ENCODE assay signal across 19 cellular contexts in the genomic region with DNA sequence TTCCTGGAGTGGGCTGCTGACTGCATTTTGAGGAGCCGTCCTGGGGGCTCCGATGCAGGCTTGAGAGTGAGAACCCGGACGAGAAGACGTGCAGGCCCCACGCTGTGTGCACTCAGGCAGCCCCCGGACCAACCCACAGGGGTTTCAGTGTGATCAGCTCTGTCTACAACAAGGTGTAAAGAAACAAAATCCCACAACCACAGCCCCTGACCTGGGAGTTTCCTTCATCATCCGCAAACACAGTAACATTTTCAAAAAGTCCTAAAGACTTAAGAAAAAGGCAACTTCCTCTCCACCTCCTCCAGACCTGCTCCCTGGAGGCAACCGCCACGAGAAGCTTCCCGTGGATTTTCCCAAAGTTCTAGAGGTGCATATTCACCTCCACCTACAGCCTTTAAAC. TPM values are rescaled to one million over a fixed set of nuclear protein-coding genes. Genes with fewer than 3 reads are reported as not detected.
DNase-seq lines count a peak whose midpoint lies in the region; ATAC-seq and TF ChIP-seq lines count a peak whose summit lies in the region.
"Had no signal": no experiment of that assay in that cellular context is flagged by ENCODE, and none has a peak within 500 bp of the region (broad histone marks: within the 10 kb centered on the region; RNA-seq: fewer than 3 reads in every experiment).

No MANE protein-coding gene starts in this region.

- 0 out of 2 replicates have a peak overlapping the region, but pooled peaks have one; percentile 4 for H3K4ac ChIP-seq in IMR-90 (ENCODE audit: low read depth, low read length)

- no peak overlapping the region for H3K14ac ChIP-seq in IMR-90 (replicated peaks; ENCODE audit: low read depth, low read length)

- TF ChIP-seq RAD21 in IMR-90 (IDR thresholded peaks at IDR 0.05; ENCODE audit: low read length) = no peak

- H3K4me1 Mint-ChIP-seq in activated CD8-positive, alpha-beta memory T cell treated with anti-CD3 and anti-CD28 coated beads, Interleukin-2, amount 10 ng/mL, durations not matched to agents 7 days and 5 days = peaks cover 95% of the 10 kb centered on the region
- H3K4me1 Mint-ChIP-seq in effector memory CD8-positive, alpha-beta T cell (ENCODE audit: low read depth in 2 of 2) = peaks cover 31 to 42% of the 10 kb centered on the region in 2 donors
- H3K4me1 Mint-ChIP-seq in stimulated activated memory B cell treated with anti-CD40 and anti-IgM and Interleukin-4, amounts not matched to agents 10 μg/mL and 1 μg/mL and 100 μg/mL, for 72 hours = peaks cover 8% of the 10 kb centered on the region
- H3K4me1 Mint-ChIP-seq in MCF 10A (ENCODE audit: insufficient read depth, unreplicated experiment) = no peaks in the 10 kb centered on the region

- H3K4me3 Mint-ChIP-seq in activated CD8-positive, alpha-beta memory T cell treated with anti-CD3 and anti-CD28 coated beads, Interleukin-2, amount 10 ng/mL, durations not matched to agents 7 days and 5 days = peak overlapping the region; percentile 63
- peak overlapping the region; percentile 48 to 58 for H3K4me3 Mint-ChIP-seq in effector memory CD8-positive, alpha-beta T cell
- H3K4me3 Mint-ChIP-seq in stimulated activated memory B cell treated with anti-CD40 and anti-IgM and Interleukin-4, amounts not matched to agents 10 μg/mL and 1 μg/mL and 100 μg/mL, for 72 hours = no peak overlapping the region
- H3K4me3 Mint-ChIP-seq in MCF 10A (ENCODE audit: unreplicated experiment) = no peak overlapping the region
- H3K4me3 Mint-ChIP-seq: activated B cell treated with CpG ODN at 0.5 μM for 24 hours had no signal

- H3K4me1 ChIP-seq in IMR-90 (ENCODE audit: control insufficient read depth, insufficient read depth, low read length) = peaks cover 2% of the 10 kb centered on the region
- H3K4me1 ChIP-seq: sigmoid colon, SJCRH30 had no signal

- no peak overlapping the region for H3K9ac ChIP-seq in IMR-90 (ENCODE audit: low read depth, low read length)
- H3K9ac ChIP-seq: BLaER1 treated with 17β-estradiol and CSF1 and Interleukin-3, amounts not matched to agents 10 nM and 100 nM had no signal

- ATAC-seq in activated CD8-positive, alpha-beta memory T cell treated with anti-CD3 and anti-CD28 coated beads, Interleukin-2, amount 10 ng/mL, durations not matched to agents 7 days and 5 days = no peak
- no peak for ATAC-seq in IMR-90 (ENCODE audit: low read depth)
- ATAC-seq in effector memory CD8-positive, alpha-beta T cell (replicated peaks) = no peak
- no peak for ATAC-seq in stimulated activated memory B cell treated with anti-CD40 and anti-IgM and Interleukin-4, amounts not matched to agents 10 μg/mL and 1 μg/mL and 100 μg/mL, for 72 hours
- ATAC-seq: Panc1 had no signal

- H3K9me1 ChIP-seq in IMR-90 (ENCODE audit: insufficient read depth, low read length) = peaks cover 5% of the 10 kb centered on the region; the same call in 1 of the 2 replicates

- no peak overlapping the region for H2AK5ac ChIP-seq in IMR-90 (ENCODE audit: low read depth, low read length)

- no peaks in the 10 kb centered on the region for H3K27me3 ChIP-seq in IMR-90 (ENCODE audit: control insufficient read depth, insufficient read depth, low read length)
- H3K27me3 ChIP-seq: BLaER1 treated with 17β-estradiol and CSF1 and Interleukin-3, amounts not matched to agents 10 nM and 100 nM; sigmoid colon; SJCRH30 had no signal

- no peaks in the 10 kb centered on the region for H4K20me1 ChIP-seq in IMR-90 (ENCODE audit: insufficient read depth, low read length)
- H4K20me1 ChIP-seq: BLaER1 treated with 17β-estradiol and CSF1 and Interleukin-3, amounts not matched to agents 10 nM and 100 nM had no signal

- no TSS peak for BruUV-seq in IMR-90 (replicated peaks; lab: Mats Ljungman, UMichigan)
- BruUV-seq in MCF 10A (replicated peaks; lab: Mats Ljungman, UMichigan) = no TSS peak

- no peak overlapping the region for H3K56ac ChIP-seq in IMR-90 (ENCODE audit: extremely low read depth, insufficient read depth, low read length)

- intact Hi-C loops in IMR-90 (cut with micrococcal nuclease) = loop anchor here (10.0 kb wide), 1 partner anchor 445 kb away; no protein-coding TSS in a partner anchor
- intact Hi-C loops in MCF 10A (cut with micrococcal nuclease) = no loop called here

- POLR2A ChIA-PET in IMR-90 (lab: Charles Lee; ENCODE audit: unreplicated experiment) (no interaction called here), MCF 10A (lab: Yijun Ruan, JAX) (no interaction called here)

- DNase-seq in activated CD8-positive, alpha-beta memory T cell treated with anti-CD3 and anti-CD28 coated beads, Interleukin-2, amount 10 ng/mL, durations not matched to agents 7 days and 5 days = peak; percentile 82
- DNase-seq in activated CD8-positive, alpha-beta memory T cell treated with anti-CD3 and anti-CD28 coated beads, Interleukin-2, amount 50 U/mL, for 4 hours = no peak
- DNase-seq in IMR-90 = no peak
- no peak for DNase-seq in effector memory CD8-positive, alpha-beta T cell
- no peak for DNase-seq in foreskin melanocyte
- DNase-seq in MCF 10A (ENCODE audit: unreplicated experiment) = no peak
- no peak for DNase-seq in GM20000 (ENCODE audit: low spot score)
- DNase-seq: activated B cell treated with CpG ODN at 0.5 μM for 24 hours, amniotic stem cell, dermis blood vessel endothelial cell, hippocampal formation, islet precursor cell, NCI-H1694 treated with DMSO at 0.1 percent for 48 hours, sigmoid colon, SJCRH30 had no signal

- no peaks in the 10 kb centered on the region for H3K36me3 ChIP-seq in IMR-90 (ENCODE audit: control insufficient read depth, insufficient read depth, low read length)
- H3K36me3 ChIP-seq: BLaER1 treated with 17β-estradiol and CSF1 and Interleukin-3, amounts not matched to agents 10 nM and 100 nM; sigmoid colon; SJCRH30 had no signal

- H3K9me3 Mint-ChIP-seq in activated CD8-positive, alpha-beta memory T cell treated with anti-CD3 and anti-CD28 coated beads, Interleukin-2, amount 10 ng/mL, durations not matched to agents 7 days and 5 days (ENCODE audit: low read depth) = no peaks in the 10 kb centered on the region
- H3K9me3 Mint-ChIP-seq in effector memory CD8-positive, alpha-beta T cell = no peaks in the 10 kb centered on the region
- no peaks in the 10 kb centered on the region for H3K9me3 Mint-ChIP-seq in stimulated activated memory B cell treated with anti-CD40 and anti-IgM and Interleukin-4, amounts not matched to agents 10 μg/mL and 1 μg/mL and 100 μg/mL, for 72 hours
- H3K9me3 Mint-ChIP-seq in MCF 10A (ENCODE audit: unreplicated experiment) = no peaks in the 10 kb centered on the region
- H3K9me3 Mint-ChIP-seq: activated B cell treated with CpG ODN at 0.5 μM for 24 hours had no signal

- 0 out of 2 replicates have a peak, but pooled peaks cover 2% of the 10 kb centered on the region for H3K9me3 ChIP-seq in IMR-90 (ENCODE audit: control insufficient read depth, insufficient read depth, low read length)
- H3K9me3 ChIP-seq: sigmoid colon, SJCRH30 had no signal

- H3K27ac Mint-ChIP-seq in activated CD8-positive, alpha-beta memory T cell treated with anti-CD3 and anti-CD28 coated beads, Interleukin-2, amount 10 ng/mL, durations not matched to agents 7 days and 5 days = peak overlapping the region; percentile 96
- H3K27ac Mint-ChIP-seq in effector memory CD8-positive, alpha-beta T cell = peak overlapping the region in 1 of 2 donors; percentile 65
- H3K27ac Mint-ChIP-seq in stimulated activated memory B cell treated with anti-CD40 and anti-IgM and Interleukin-4, amounts not matched to agents 10 μg/mL and 1 μg/mL and 100 μg/mL, for 72 hours = peak overlapping the region; percentile 15
- no peak overlapping the region for H3K27ac Mint-ChIP-seq in MCF 10A (ENCODE audit: low read depth, unreplicated experiment)
- H3K27ac Mint-ChIP-seq: activated B cell treated with CpG ODN at 0.5 μM for 24 hours had no signal

- in situ Hi-C loops in IMR-90 (cut with MboI; ENCODE audit: low sequenced_read_pairs) = no loop called here

- peaks cover 0 to 4% of the 10 kb centered on the region in 2 experiments; a peak in 1 of 4 replicates for H3K79me1 ChIP-seq in IMR-90 (ENCODE audit: low read depth in 1 of 2, low read length in 2 of 2)

- CTCF ChIA-PET in activated CD8-positive, alpha-beta memory T cell treated with anti-CD3 and anti-CD28 coated beads, Interleukin-2, amount 10 ng/mL, durations not matched to agents 7 days and 5 days (lab: Charles Lee) = interaction anchor here (0.7 to 6.2 kb wide), 17 partner anchors 10 to 219 kb away, joined by 3 to 52 read pairs (median 4); no protein-coding TSS in a partner anchor
- CTCF ChIA-PET in IMR-90 (lab: Yijun Ruan, JAX) = interaction anchor here (0.6 to 1.6 kb wide), 2 partner anchors 67 to 103 kb away, joined by 3 read pairs; no protein-coding TSS in a partner anchor
- CTCF ChIA-PET in MCF 10A (lab: Yijun Ruan, JAX) = interaction anchor here (0.6 to 2.7 kb wide), 7 partner anchors 8 to 693 kb away, joined by 3 to 12 read pairs (median 3); no protein-coding TSS in a partner anchor

- no peak overlapping the region for H4K8ac ChIP-seq in IMR-90 (ENCODE audit: low read depth in 2 of 2, low read length in 2 of 2)

- WGBS in IMR-90 (ENCODE audit: extremely low coverage in 2 of 2, insufficient read length in 1 of 2), 2 experiments = 80% methylated on average over 1 of the region's 11 CpGs; no CpG with 5 or more reads in 1 of the 2 experiments

- H3K27ac ChIP-seq in IMR-90 (ENCODE audit: insufficient read depth, low read length) = no peak overlapping the region
- H3K27ac ChIP-seq: BLaER1 treated with 17β-estradiol and CSF1 and Interleukin-3, amounts not matched to agents 10 nM and 100 nM; sigmoid colon; SJCRH30 had no signal

- dilution Hi-C loops in IMR-90 (cut with HindIII; ENCODE audit: low sequenced_read_pairs, unreplicated experiment) = no loop called here

- no peaks in the 10 kb centered on the region for H3K27me3 Mint-ChIP-seq in activated CD8-positive, alpha-beta memory T cell treated with anti-CD3 and anti-CD28 coated beads, Interleukin-2, amount 10 ng/mL, durations not matched to agents 7 days and 5 days
- H3K27me3 Mint-ChIP-seq in effector memory CD8-positive, alpha-beta T cell = no peaks in the 10 kb centered on the region
- H3K27me3 Mint-ChIP-seq in stimulated activated memory B cell treated with anti-CD40 and anti-IgM and Interleukin-4, amounts not matched to agents 10 μg/mL and 1 μg/mL and 100 μg/mL, for 72 hours = no peaks in the 10 kb centered on the region
- no peaks in the 10 kb centered on the region for H3K27me3 Mint-ChIP-seq in MCF 10A (ENCODE audit: insufficient read depth, unreplicated experiment)
- H3K27me3 Mint-ChIP-seq: activated B cell treated with CpG ODN at 0.5 μM for 24 hours had no signal

- H2BK5ac ChIP-seq in IMR-90 (ENCODE audit: low read depth, low read length, poor library complexity, severe bottlenecking) = no peak overlapping the region

- TF ChIP-seq POLR2A in IMR-90 (IDR thresholded peaks at IDR 0.05; ENCODE audit: low read depth, low read length) = no peak

- H2BK15ac ChIP-seq in IMR-90 (ENCODE audit: low read depth, low read length) = no peak overlapping the region

- H4K91ac ChIP-seq in IMR-90 (ENCODE audit: insufficient read depth, low read depth, low read length) = no peak overlapping the region

- no peak overlapping the region for H2AFZ ChIP-seq in IMR-90 (replicated peaks; ENCODE audit: low read length, poor library complexity)

- H3K23ac ChIP-seq in IMR-90 (ENCODE audit: low read depth, low read length) = no peak overlapping the region

- H4K5ac ChIP-seq in IMR-90 (ENCODE audit: low read depth, low read length) = no peak overlapping the region

- TF ChIP-seq CTCF in IMR-90 (conservative IDR thresholded peaks at IDR 0.05; ENCODE audit: low read depth, low read length) (no peak), MCF 10A (IDR thresholded peaks at IDR 0.05; ENCODE audit: unreplicated experiment) (no peak), GM20000 (IDR thresholded peaks at IDR 0.05; ENCODE audit: extremely low read depth, missing control alignments) (no peak)

- no peak overlapping the region for H2AK9ac ChIP-seq in IMR-90 (replicated peaks; ENCODE audit: low read depth, low read length, poor library complexity)

- H3K36me3 Mint-ChIP-seq in activated CD8-positive, alpha-beta memory T cell treated with anti-CD3 and anti-CD28 coated beads, Interleukin-2, amount 10 ng/mL, durations not matched to agents 7 days and 5 days = peaks cover 39% of the 10 kb centered on the region
- H3K36me3 Mint-ChIP-seq in effector memory CD8-positive, alpha-beta T cell (ENCODE audit: insufficient read depth) = peaks cover 6% of the 10 kb centered on the region
- H3K36me3 Mint-ChIP-seq in stimulated activated memory B cell treated with anti-CD40 and anti-IgM and Interleukin-4, amounts not matched to agents 10 μg/mL and 1 μg/mL and 100 μg/mL, for 72 hours = no peaks in the 10 kb centered on the region
- no peaks in the 10 kb centered on the region for H3K36me3 Mint-ChIP-seq in MCF 10A (ENCODE audit: insufficient read depth, unreplicated experiment)

- 0 out of 2 replicates have a peak overlapping the region, but pooled peaks have one; percentile 47 for H2BK20ac ChIP-seq in IMR-90 (ENCODE audit: low read depth, low read length)

- no peak overlapping the region for H3K4me3 ChIP-seq in IMR-90 (ENCODE audit: insufficient read depth, low read depth, low read length)
- H3K4me3 ChIP-seq: BLaER1 treated with 17β-estradiol and CSF1 and Interleukin-3, amounts not matched to agents 10 nM and 100 nM; lung; sigmoid colon; SJCRH30 had no signal

- H3K4me2 ChIP-seq in IMR-90 (ENCODE audit: low read depth, low read length) = no peak overlapping the region

- no peak overlapping the region for H3K18ac ChIP-seq in IMR-90 (ENCODE audit: low read depth, low read length)

- peak overlapping the region; percentile 6; the same call in 1 of the 2 replicates for H2BK120ac ChIP-seq in IMR-90 (ENCODE audit: low read depth, low read length)

RNA-seq across cellular contexts. Expression of gene MEAK7, which starts 15.4 kb away (rescaled TPM):
- 10 to 100 TPM; 37.9 to 73.9 TPM for total RNA-seq in activated CD8-positive, alpha-beta memory T cell treated with anti-CD3 and anti-CD28 coated beads, Interleukin-2, amount 10 ng/mL, durations not matched to agents 7 days and 5 days
- 27.4 and 27.8 TPM in 2 replicates for total RNA-seq in IMR-90 (2012; rRNA removed)
- 36.0 and 39.0 TPM in 2 replicates for polyA plus RNA-seq in IMR-90 (2012; rRNA removed)
- 25.1 and 29.9 TPM in 2 replicates for polyA plus RNA-seq in IMR-90 (2012; cell fraction: cytosol; rRNA removed)
- polyA plus RNA-seq in IMR-90 (2012; cell fraction: nucleus; rRNA removed; ENCODE audit: low replicate concordance) = 31.0 and 35.1 TPM in 2 replicates
- total RNA-seq in MCF 10A (2022) = 62.3 and 66.8 TPM in 2 replicates

Comparison
In these comparisons a context has a peak if more than half of its experiments do, and no peak if none do; other contexts are left out.
1. H3K4me3 Mint-ChIP-seq: peak in activated CD8-positive, alpha-beta memory T cell treated with anti-CD3 and anti-CD28 coated beads, Interleukin-2, amount 10 ng/mL, durations not matched to agents 7 days and 5 days (single experiment) and effector memory CD8-positive, alpha-beta T cell (2 of 2); none in stimulated activated memory B cell treated with anti-CD40 and anti-IgM and Interleukin-4, amounts not matched to agents 10 μg/mL and 1 μg/mL and 100 μg/mL, for 72 hours (single experiment) and MCF 10A (single experiment).